8 cellular contexts compared by ENCODE assay signal in genomic region chr17:751269-752001, GRCh38. TPM values are rescaled to one million over a fixed set of nuclear protein-coding genes. Genes with fewer than 3 reads are reported as not detected.
A peak's percentile ranks its signal among the peaks of the same experiment; 100 is the strongest.
DNase-seq lines count a peak whose midpoint lies in the region; ATAC-seq and TF ChIP-seq lines count a peak whose summit lies in the region.

No MANE protein-coding gene starts in this region.

- no peaks in the 10 kb centered on the region for H3K27me3 ChIP-seq in ACC112 (ENCODE audit: insufficient read depth, low read length)
- no peaks in the 10 kb centered on the region for H3K27me3 ChIP-seq in right atrium auricular region
- no peaks in the 10 kb centered on the region for H3K27me3 ChIP-seq in gastrocnemius medialis

- DNase-seq in RWPE1 (ENCODE audit: low spot score): peak; percentile 59
- peak; percentile 59 for DNase-seq in activated naive CD8-positive, alpha-beta T cell treated with anti-CD3 and anti-CD28 coated beads for 36 hours
- DNase-seq in right atrium auricular region (ENCODE audit: low spot score): no peak
- DNase-seq in gastrocnemius medialis: no peak
- no peak for DNase-seq in occipital lobe (lab: John Stamatoyannopoulos, UW)

- peaks cover 51% of the 10 kb centered on the region for H3K79me2 ChIP-seq in ACC112 (ENCODE audit: control insufficient read depth, insufficient read depth, low read length, unreplicated experiment)

- H3K27me3 Mint-ChIP-seq in activated naive CD8-positive, alpha-beta T cell treated with anti-CD3 and anti-CD28 coated beads for 36 hours: no peaks in the 10 kb centered on the region

- no peak for TF ChIP-seq POLR2A in gastrocnemius medialis (IDR thresholded peaks at IDR 0.05)

- intact Hi-C loops in gastrocnemius medialis (cut with DNase I; ENCODE audit: low total_unique reads): loop anchor here (1.0 to 5.0 kb wide), 2 partner anchors 30 to 604 kb away; no protein-coding TSS in a partner anchor

- H3K27ac ChIP-seq in ACC112 (ENCODE audit: low read depth, low read length): peak overlapping the region; percentile 46; the same call in 1 of the 2 replicates
- H3K27ac ChIP-seq in RWPE1: peak overlapping the region; percentile 80
- peak overlapping the region; percentile 91 to 96 for H3K27ac ChIP-seq in right atrium auricular region
- peak overlapping the region; percentile 74 to 87 (median 85) for H3K27ac ChIP-seq in gastrocnemius medialis

- peaks cover 5% of the 10 kb centered on the region for H3K9me3 Mint-ChIP-seq in activated naive CD8-positive, alpha-beta T cell treated with anti-CD3 and anti-CD28 coated beads for 36 hours

- H3K9me3 ChIP-seq in right atrium auricular region (no peaks in the 10 kb centered on the region), gastrocnemius medialis (no peaks in the 10 kb centered on the region)

- H3K36me3 ChIP-seq in ACC112 (ENCODE audit: insufficient read depth, low read length) (peaks cover 30% of the 10 kb centered on the region), right atrium auricular region (peaks cover 14% of the 10 kb centered on the region), gastrocnemius medialis (peaks cover 0 to 14% of the 10 kb centered on the region in 2 donors)

- peak overlapping the region; percentile 96 for H3K27ac Mint-ChIP-seq in activated naive CD8-positive, alpha-beta T cell treated with anti-CD3 and anti-CD28 coated beads for 36 hours

- in situ Hi-C loops in gastrocnemius medialis (cut with MboI; ENCODE audit: low sequenced_read_pairs in 4 of 4): no loop called here

- H3K4me1 Mint-ChIP-seq in activated naive CD8-positive, alpha-beta T cell treated with anti-CD3 and anti-CD28 coated beads for 36 hours: peaks cover 19% of the 10 kb centered on the region

- H3K4me3 ChIP-seq in ACC112 (ENCODE audit: low read depth, low read length) (peak overlapping the region; percentile 98), right atrium auricular region (peak overlapping the region; percentile 86 to 95), gastrocnemius medialis (peak overlapping the region; percentile 90 to 99 (median 91))

- H2AFZ ChIP-seq in ACC112 (ENCODE audit: low read length, unreplicated experiment): peak overlapping the region; percentile 52

- CTCF ChIA-PET in RWPE1 (lab: Yijun Ruan, JAX): no interaction called here

- peaks cover 47% of the 10 kb centered on the region for H3K36me3 Mint-ChIP-seq in activated naive CD8-positive, alpha-beta T cell treated with anti-CD3 and anti-CD28 coated beads for 36 hours

- H3K4me1 ChIP-seq in ACC112 (ENCODE audit: control insufficient read depth, insufficient read depth, low read length, unreplicated experiment): peaks cover 9% of the 10 kb centered on the region
- peaks cover 0 to 32% of the 10 kb centered on the region in 2 donors for H3K4me1 ChIP-seq in right atrium auricular region
- peaks cover 12 to 19% of the 10 kb centered on the region in 2 donors for H3K4me1 ChIP-seq in gastrocnemius medialis

- ATAC-seq in GM18870 (IDR thresholded peaks at IDR 0.05; ENCODE audit: unreplicated experiment) (peak; percentile 16), HG03103 (IDR thresholded peaks at IDR 0.05; ENCODE audit: low read depth, unreplicated experiment) (peak; percentile 28), gastrocnemius medialis (peak; percentile 25 to 30)

- POLR2A ChIA-PET in RWPE1 (lab: Yijun Ruan, JAX; ENCODE audit: low non-redundant PET): no interaction called here

- TF ChIP-seq CTCF in RWPE1 (conservative IDR thresholded peaks at IDR 0.05; ENCODE audit: low read depth): no peak
- TF ChIP-seq CTCF in right atrium auricular region (IDR thresholded peaks at IDR 0.05): no peak
- TF ChIP-seq CTCF in gastrocnemius medialis (IDR thresholded peaks at IDR 0.05 in 4 of 5, conservative IDR thresholded peaks at IDR 0.05 in 1 of 5): no peak

- H3K4me3 Mint-ChIP-seq in activated naive CD8-positive, alpha-beta T cell treated with anti-CD3 and anti-CD28 coated beads for 36 hours: peak overlapping the region; percentile 96

RNA-seq across cellular contexts. Expression of gene GEMIN4, which starts 0.6 kb away (rescaled TPM):
- 10 to 100 TPM; 68.7 to 69.3 TPM for total RNA-seq in activated naive CD8-positive, alpha-beta T cell treated with anti-CD3 and anti-CD28 coated beads for 36 hours
- total RNA-seq in right atrium auricular region (10 to 100 TPM in 1 of 2 donors, 1 to 10 TPM in 1; 8.2 to 19.7 TPM), gastrocnemius medialis (10 to 100 TPM; 10.6 to 21.6 (median 18.9) TPM), occipital lobe (10.1 TPM)

RNA-seq across cellular contexts. Expression of gene TLCD3A, which starts 19.0 kb away (rescaled TPM):
- total RNA-seq in activated naive CD8-positive, alpha-beta T cell treated with anti-CD3 and anti-CD28 coated beads for 36 hours: 10 to 100 TPM; 22.6 to 26.7 TPM
- total RNA-seq in right atrium auricular region (1 to 10 TPM; 1.5 to 4.8 TPM), gastrocnemius medialis (1 to 10 TPM in 2 of 4 donors, under 1 TPM in 2; 0.39 to 1.4 (median 0.86) TPM), occipital lobe (9.5 TPM)

RNA-seq across cellular contexts. Expression of gene GLOD4, which starts 30.6 kb away (rescaled TPM):
- 10 to 100 TPM; 79.0 to 82.0 TPM for total RNA-seq in activated naive CD8-positive, alpha-beta T cell treated with anti-CD3 and anti-CD28 coated beads for 36 hours
- total RNA-seq in right atrium auricular region: 10 to 100 TPM; 37.3 to 49.5 TPM
- total RNA-seq in gastrocnemius medialis: 10 to 100 TPM; 17.6 to 38.1 (median 22.8) TPM
- total RNA-seq in occipital lobe: 60.2 TPM

RNA-seq across cellular contexts. Expression of gene MRM3, which starts 30.7 kb away (rescaled TPM):
- total RNA-seq in activated naive CD8-positive, alpha-beta T cell treated with anti-CD3 and anti-CD28 coated beads for 36 hours: 10 to 100 TPM; 43.2 to 47.2 TPM
- 10 to 100 TPM; 15.4 to 21.8 TPM for total RNA-seq in right atrium auricular region
- total RNA-seq in gastrocnemius medialis: 10 to 100 TPM; 24.2 to 58.2 (median 33.0) TPM
- 17.5 TPM for total RNA-seq in occipital lobe

RNA-seq across cellular contexts. Expression of gene VPS53, which starts 36.8 kb away (rescaled TPM):
- total RNA-seq in activated naive CD8-positive, alpha-beta T cell treated with anti-CD3 and anti-CD28 coated beads for 36 hours: 10 to 100 TPM; 51.0 to 57.7 TPM
- 10 to 100 TPM; 11.3 to 17.9 TPM for total RNA-seq in right atrium auricular region
- 10 to 100 TPM; 18.0 to 24.1 (median 21.0) TPM for total RNA-seq in gastrocnemius medialis
- 18.7 TPM for total RNA-seq in occipital lobe

Comparison
In these comparisons a context has a peak if more than half of its experiments do, and no peak if none do; other contexts are left out.
1. DNase-seq: peak in RWPE1 (single experiment) and activated naive CD8-positive, alpha-beta T cell treated with anti-CD3 and anti-CD28 coated beads for 36 hours (single experiment); none in right atrium auricular region (single experiment), gastrocnemius medialis (0 of 2) and occipital lobe (single experiment).
2. Peak in every context shown above with its lines, with median percentiles within 50 percentile points of each other: H3K27ac ChIP-seq, H3K4me3 ChIP-seq and ATAC-seq.